In the genomic region with DNA sequence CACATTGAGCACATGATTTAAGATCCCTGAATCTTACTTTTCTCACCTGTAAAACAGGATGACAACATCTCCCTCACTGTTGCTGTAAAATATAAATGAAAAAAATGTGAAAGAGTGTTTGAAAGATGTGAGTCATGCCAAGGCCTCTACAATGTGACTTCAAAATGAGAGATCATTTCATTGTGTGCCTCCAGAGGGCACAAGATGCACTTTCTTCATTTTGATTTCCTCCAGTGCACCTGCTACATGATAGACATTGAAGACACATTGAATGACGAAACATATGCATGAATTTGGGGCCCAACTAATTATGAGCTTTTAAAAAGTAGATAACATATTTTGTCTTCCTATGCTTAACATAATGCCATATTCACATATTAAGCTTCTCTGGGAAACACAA, we compare ENCODE assay signal across 12 cellular contexts.
DNase-seq lines count a peak whose midpoint lies in the region; ATAC-seq and TF ChIP-seq lines count a peak whose summit lies in the region.
"Had no signal": no experiment of that assay in that cellular context is flagged by ENCODE, and none has a peak within 500 bp of the region (broad histone marks: within the 10 kb centered on the region; RNA-seq: fewer than 3 reads in every experiment).

No MANE protein-coding gene starts in this region.

- peaks cover 9% of the 10 kb centered on the region; the same call in 2 of the 3 replicates for H3K4me1 Mint-ChIP-seq in GM23338

- DNase-seq in AG04450 (ENCODE audit: low read depth, low spot score) = no peak
- DNase-seq in GM23338 (ENCODE audit: low spot score) = peak; percentile 22
- DNase-seq in RWPE1 (ENCODE audit: low spot score) = peak; percentile 32
- DNase-seq in fibroblast of villous mesenchyme (ENCODE audit: low read depth) = peak; percentile 6
- no peak for DNase-seq in body of pancreas
- no peak for DNase-seq in dorsolateral prefrontal cortex
- DNase-seq in midbrain (lab: John Stamatoyannopoulos, UW) = no peak
- DNase-seq: activated T-cell treated with anti-CD3 and anti-CD28 coated beads for 4 hours, NCI-H446 treated with DMSO at 0.1 percent for 48 hours, sigmoid colon, stomach had no signal

- ATAC-seq in GM23338 (peak; percentile 29; the same call in 1 of the 3 replicates), body of pancreas (no peak), HG02870 (IDR thresholded peaks at IDR 0.05; ENCODE audit: unreplicated experiment) (no peak)

- POLR2A ChIA-PET in AG04450 (lab: Yijun Ruan, JAX) (no interaction called here), RWPE1 (lab: Yijun Ruan, JAX; ENCODE audit: low non-redundant PET) (no interaction called here)

- H3K36me3 Mint-ChIP-seq in GM23338 (ENCODE audit: low read depth) = no peaks in the 10 kb centered on the region

- H3K4me1 ChIP-seq in GM23338 (ENCODE audit: insufficient read depth) (peaks cover 6% of the 10 kb centered on the region; the same call in 1 of the 2 replicates), body of pancreas (no peaks in the 10 kb centered on the region)
- H3K4me1 ChIP-seq: stomach had no signal

- H3K9me2 ChIP-seq in GM23338 (ENCODE audit: insufficient read depth) = no peaks in the 10 kb centered on the region

- H3K4me3 ChIP-seq in AG04450 (ENCODE audit: low read depth, low read length) (no peak overlapping the region), GM23338 (no peak overlapping the region), fibroblast of villous mesenchyme (ENCODE audit: low read depth, low read length) (no peak overlapping the region), body of pancreas (no peak overlapping the region), dorsolateral prefrontal cortex (no peak overlapping the region)
- H3K4me3 ChIP-seq: sigmoid colon, stomach had no signal

- H3K4me3 Mint-ChIP-seq in GM23338 = no peak overlapping the region

- H3K27me3 Mint-ChIP-seq in GM23338 (ENCODE audit: insufficient read depth, low read depth, poor library complexity) = no peaks in the 10 kb centered on the region

- no peak for TF ChIP-seq POLR2A in body of pancreas (IDR thresholded peaks at IDR 0.05)

- H3F3A ChIP-seq in GM23338 (replicated peaks; ENCODE audit: low read depth) = no peaks in the 10 kb centered on the region

- H4K20me1 ChIP-seq in GM23338 (replicated peaks; ENCODE audit: insufficient read depth) = no peaks in the 10 kb centered on the region

- H2AFZ ChIP-seq in GM23338 = no peak overlapping the region

- H3K9me3 Mint-ChIP-seq in GM23338 = no peaks in the 10 kb centered on the region

- no peaks in the 10 kb centered on the region for H3K27me3 ChIP-seq in AG04450 (ENCODE audit: control insufficient read depth, insufficient read depth, low read length)
- H3K27me3 ChIP-seq in GM23338 (ENCODE audit: insufficient read depth) = no peaks in the 10 kb centered on the region
- H3K27me3 ChIP-seq in body of pancreas = no peaks in the 10 kb centered on the region
- no peaks in the 10 kb centered on the region for H3K27me3 ChIP-seq in dorsolateral prefrontal cortex
- H3K27me3 ChIP-seq: sigmoid colon, stomach had no signal

- H3K27ac ChIP-seq in AG04450 (ENCODE audit: low read depth, low read length) (no peak overlapping the region), GM23338 (ENCODE audit: low read depth) (no peak overlapping the region), RWPE1 (no peak overlapping the region), body of pancreas (no peak overlapping the region), dorsolateral prefrontal cortex (no peak overlapping the region)
- H3K27ac ChIP-seq: sigmoid colon, stomach had no signal

- H3K27ac Mint-ChIP-seq in GM23338 = no peak overlapping the region

- H3K9me3 ChIP-seq in AG04450 (ENCODE audit: control insufficient read depth, insufficient read depth, low read length) = no peaks in the 10 kb centered on the region
- H3K9me3 ChIP-seq in body of pancreas = no peaks in the 10 kb centered on the region
- H3K9me3 ChIP-seq: sigmoid colon, stomach had no signal

- TF ChIP-seq CTCF in AG04450 (IDR thresholded peaks at IDR 0.05; ENCODE audit: low read depth, low read length) (peak; percentile 35; the same call in 1 of the 2 replicates), GM23338 (conservative IDR thresholded peaks at IDR 0.05; ENCODE audit: low read depth in 2 of 2) (peak; percentile 30 to 46; a peak in 3 of 4 replicates), RWPE1 (conservative IDR thresholded peaks at IDR 0.05; ENCODE audit: low read depth) (no peak), fibroblast of villous mesenchyme (IDR thresholded peaks at IDR 0.05; ENCODE audit: insufficient read depth, low read depth, low read length) (peak; percentile 27), body of pancreas (IDR thresholded peaks at IDR 0.05) (peak in 1 of 7 experiments; percentile 10), dorsolateral prefrontal cortex (IDR thresholded peaks at IDR 0.05 in 54 of 56, conservative IDR thresholded peaks at IDR 0.05 in 2 of 56; ENCODE audit: low read depth in 1 of 56, partially characterized antibody in 56 of 56) (peak in 4 of 56 donors; percentile 8 to 18 (median 14))

- no peaks in the 10 kb centered on the region for H3K79me2 ChIP-seq in GM23338 (replicated peaks; ENCODE audit: insufficient read depth)

- no peaks in the 10 kb centered on the region for H3K36me3 ChIP-seq in GM23338 (ENCODE audit: insufficient read depth)
- H3K36me3 ChIP-seq in body of pancreas (replicated peaks in 1 of 2; ENCODE audit: insufficient read depth in 1 of 2, low read depth in 2 of 2) = no peaks in the 10 kb centered on the region
- H3K36me3 ChIP-seq: sigmoid colon, stomach had no signal

- WGBS in body of pancreas, 2 donors = 73 to 80% methylated on average over 1 of the region's 1 CpG

- CTCF ChIA-PET in AG04450 (lab: Charles Lee) (interaction anchor here (0.8 to 2.9 kb wide), 8 partner anchors 9 to 680 kb away, joined by 3 to 8 read pairs (median 4); no protein-coding TSS in a partner anchor), RWPE1 (lab: Yijun Ruan, JAX) (interaction anchor here (0.6 kb wide), 1 partner anchor 1197 kb away, joined by 4 read pairs; no protein-coding TSS in a partner anchor)

- no peak overlapping the region for H3K4me2 ChIP-seq in GM23338

- intact Hi-C loops in body of pancreas (cut with DNase I) = no loop called here
- intact Hi-C loops in dorsolateral prefrontal cortex (cut with DNase I) = no loop called here

TF ChIP-seq in GM23338, 12 proteins besides CTCF, POLR2A, EP300 and RAD21 (continues in another document):
- TF ChIP-seq EZH2phosphoT487 (IDR thresholded peaks at IDR 0.05; ENCODE audit: unreplicated experiment) = no peak
- TF ChIP-seq, protein P1, sequence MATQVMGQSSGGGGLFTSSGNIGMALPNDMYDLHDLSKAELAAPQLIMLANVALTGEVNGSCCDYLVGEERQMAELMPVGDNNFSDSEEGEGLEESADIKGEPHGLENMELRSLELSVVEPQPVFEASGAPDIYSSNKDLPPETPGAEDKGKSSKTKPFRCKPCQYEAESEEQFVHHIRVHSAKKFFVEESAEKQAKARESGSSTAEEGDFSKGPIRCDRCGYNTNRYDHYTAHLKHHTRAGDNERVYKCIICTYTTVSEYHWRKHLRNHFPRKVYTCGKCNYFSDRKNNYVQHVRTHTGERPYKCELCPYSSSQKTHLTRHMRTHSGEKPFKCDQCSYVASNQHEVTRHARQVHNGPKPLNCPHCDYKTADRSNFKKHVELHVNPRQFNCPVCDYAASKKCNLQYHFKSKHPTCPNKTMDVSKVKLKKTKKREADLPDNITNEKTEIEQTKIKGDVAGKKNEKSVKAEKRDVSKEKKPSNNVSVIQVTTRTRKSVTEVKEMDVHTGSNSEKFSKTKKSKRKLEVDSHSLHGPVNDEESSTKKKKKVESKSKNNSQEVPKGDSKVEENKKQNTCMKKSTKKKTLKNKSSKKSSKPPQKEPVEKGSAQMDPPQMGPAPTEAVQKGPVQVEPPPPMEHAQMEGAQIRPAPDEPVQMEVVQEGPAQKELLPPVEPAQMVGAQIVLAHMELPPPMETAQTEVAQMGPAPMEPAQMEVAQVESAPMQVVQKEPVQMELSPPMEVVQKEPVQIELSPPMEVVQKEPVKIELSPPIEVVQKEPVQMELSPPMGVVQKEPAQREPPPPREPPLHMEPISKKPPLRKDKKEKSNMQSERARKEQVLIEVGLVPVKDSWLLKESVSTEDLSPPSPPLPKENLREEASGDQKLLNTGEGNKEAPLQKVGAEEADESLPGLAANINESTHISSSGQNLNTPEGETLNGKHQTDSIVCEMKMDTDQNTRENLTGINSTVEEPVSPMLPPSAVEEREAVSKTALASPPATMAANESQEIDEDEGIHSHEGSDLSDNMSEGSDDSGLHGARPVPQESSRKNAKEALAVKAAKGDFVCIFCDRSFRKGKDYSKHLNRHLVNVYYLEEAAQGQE (IDR thresholded peaks at IDR 0.05; ENCODE audit: unreplicated experiment) = no peak
- TF ChIP-seq EZH2 (IDR thresholded peaks at IDR 0.05; ENCODE audit: low read depth, unreplicated experiment) = no peak
- TF ChIP-seq, protein P2, sequence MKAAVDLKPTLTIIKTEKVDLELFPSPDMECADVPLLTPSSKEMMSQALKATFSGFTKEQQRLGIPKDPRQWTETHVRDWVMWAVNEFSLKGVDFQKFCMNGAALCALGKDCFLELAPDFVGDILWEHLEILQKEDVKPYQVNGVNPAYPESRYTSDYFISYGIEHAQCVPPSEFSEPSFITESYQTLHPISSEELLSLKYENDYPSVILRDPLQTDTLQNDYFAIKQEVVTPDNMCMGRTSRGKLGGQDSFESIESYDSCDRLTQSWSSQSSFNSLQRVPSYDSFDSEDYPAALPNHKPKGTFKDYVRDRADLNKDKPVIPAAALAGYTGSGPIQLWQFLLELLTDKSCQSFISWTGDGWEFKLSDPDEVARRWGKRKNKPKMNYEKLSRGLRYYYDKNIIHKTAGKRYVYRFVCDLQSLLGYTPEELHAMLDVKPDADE (IDR thresholded peaks at IDR 0.05) = no peak
- TF ChIP-seq ZNF114 (CRISPR knock-in tag; IDR thresholded peaks at IDR 0.05) = no peak
- no peak for TF ChIP-seq ZNF331 (CRISPR knock-in tag; IDR thresholded peaks at IDR 0.05; ENCODE audit: low read depth)
- no peak for TF ChIP-seq CREB1 (CRISPR knock-in tag; IDR thresholded peaks at IDR 0.05; ENCODE audit: low read depth)
- TF ChIP-seq NANOG (IDR thresholded peaks at IDR 0.05; ENCODE audit: borderline replicate concordance) = no peak
- TF ChIP-seq JUNB (IDR thresholded peaks at IDR 0.05; ENCODE audit: unreplicated experiment) = no peak

Comparison
In these comparisons a context has a peak if more than half of its experiments do, and no peak if none do; other contexts are left out.
1. DNase-seq: peak in GM23338 (single experiment), RWPE1 (single experiment) and fibroblast of villous mesenchyme (single experiment); none in AG04450 (single experiment), body of pancreas (0 of 4), dorsolateral prefrontal cortex (0 of 10) and midbrain (single experiment).